ENCODE assay signal across 16 cellular contexts in genomic region chr5:4990017-4990416, GRCh38.
DNase-seq lines count a peak whose midpoint lies in the region; ATAC-seq, FAIRE-seq and TF ChIP-seq lines count a peak whose summit lies in the region.
"Had no signal": no experiment of that assay in that cellular context is flagged by ENCODE, and none has a peak within 500 bp of the region (broad histone marks: within the 10 kb centered on the region; RNA-seq: fewer than 3 reads in every experiment).

No MANE protein-coding gene starts in this region.

- H3K9ac ChIP-seq in HepG2 (ENCODE audit: insufficient read depth, low read depth, low read length): no peak overlapping the region
- no peak overlapping the region for H3K9ac ChIP-seq in astrocyte (ENCODE audit: low read length)
- no peak overlapping the region for H3K9ac ChIP-seq in trophoblast cell (ENCODE audit: low read length)
- H3K9ac ChIP-seq: BLaER1 had no signal

- no peaks in the 10 kb centered on the region for H3K27me3 Mint-ChIP-seq in astrocyte (ENCODE audit: low read depth, unreplicated experiment)
- H3K27me3 Mint-ChIP-seq: CD4-positive, alpha-beta memory T cell had no signal

- no peak overlapping the region for H3K27ac ChIP-seq in HepG2 (ENCODE audit: extremely low read length, insufficient read depth, low read length)
- no peak overlapping the region for H3K27ac ChIP-seq in right lobe of liver
- no peak overlapping the region for H3K27ac ChIP-seq in astrocyte (ENCODE audit: low read depth, low read length)
- no peak overlapping the region for H3K27ac ChIP-seq in trophoblast cell (ENCODE audit: low read depth, low read length)
- H3K27ac ChIP-seq: BLaER1 had no signal

- TF ChIP-seq EP300 in HepG2 (IDR thresholded peaks at IDR 0.05; ENCODE audit: low read depth in 2 of 2, low read length in 2 of 2): no peak
- no peak for TF ChIP-seq EP300 in HepG2 (CRISPR knock-in tag; IDR thresholded peaks at IDR 0.05; ENCODE audit: borderline replicate concordance)

- TF ChIP-seq POLR2A in HepG2 (IDR thresholded peaks at IDR 0.05; ENCODE audit: insufficient read depth in 1 of 2, low read depth in 2 of 2, low read length in 2 of 2): no peak
- TF ChIP-seq POLR2A in right lobe of liver (IDR thresholded peaks at IDR 0.05): no peak

- H3K79me2 ChIP-seq in HepG2 (ENCODE audit: insufficient read depth, low read length) (no peaks in the 10 kb centered on the region), astrocyte (ENCODE audit: insufficient read depth, low read length) (no peaks in the 10 kb centered on the region), trophoblast cell (ENCODE audit: control insufficient read depth, insufficient read depth, low read length, poor library complexity) (no peaks in the 10 kb centered on the region)

- CTCF ChIA-PET in HepG2 (lab: Yijun Ruan, JAX; ENCODE audit: low intra/inter-chr PET ratio, low total read pairs): no interaction called here

- H3K4me1 ChIP-seq in HepG2 (ENCODE audit: insufficient read depth, low read length): no peaks in the 10 kb centered on the region
- H3K4me1 ChIP-seq in right lobe of liver: no peaks in the 10 kb centered on the region
- no peaks in the 10 kb centered on the region for H3K4me1 ChIP-seq in astrocyte (ENCODE audit: insufficient read depth, low read length)
- no peaks in the 10 kb centered on the region for H3K4me1 ChIP-seq in trophoblast cell (ENCODE audit: control insufficient read depth in 1 of 2, insufficient read depth in 2 of 2, low read length in 2 of 2)
- H3K4me1 ChIP-seq: BLaER1, HAP-1 had no signal

- H2BK5ac ChIP-seq in trophoblast cell (ENCODE audit: low read depth, low read length, poor library complexity): no peak overlapping the region

- H3K4ac ChIP-seq in trophoblast cell (ENCODE audit: low read depth, low read length): no peak overlapping the region

- H3K79me1 ChIP-seq in trophoblast cell (ENCODE audit: low read length): no peaks in the 10 kb centered on the region

- intact Hi-C loops in HepG2 (cut with micrococcal nuclease; ENCODE audit: unreplicated experiment) (no loop called here), right lobe of liver (cut with DNase I) (no loop called here)

- in situ Hi-C loops in HepG2 (cut with HindIII; ENCODE audit: extremely low pct_ligation_motif_present, low pct_unique_long_range_greater_than_20kb): no loop called here

- H3K18ac ChIP-seq in trophoblast cell (ENCODE audit: low read length): no peak overlapping the region

- WGBS in HepG2 (ENCODE audit: low lambda C conversion rate): 36% methylated on average over 5 of the region's 5 CpGs
- WGBS in right lobe of liver (ENCODE audit: insufficient coverage, low coverage, low lambda C conversion rate, missing lambda C conversion rate): 63% methylated on average over 4 of the region's 5 CpGs
- no CpG with 5 or more reads among the region's 5 CpGs for WGBS in trophoblast cell (ENCODE audit: extremely low coverage, insufficient coverage, insufficient read length)

- H2BK120ac ChIP-seq in trophoblast cell (ENCODE audit: insufficient read depth, low read length, poor library complexity): no peak overlapping the region

- no peak overlapping the region for H2AK5ac ChIP-seq in trophoblast cell (ENCODE audit: low read length)

- H4K20me1 ChIP-seq in HepG2 (ENCODE audit: insufficient read depth, low read length) (no peaks in the 10 kb centered on the region), astrocyte (ENCODE audit: insufficient read depth, low read length) (no peaks in the 10 kb centered on the region)
- H4K20me1 ChIP-seq: BLaER1 had no signal

- no peak for DNase-seq in HepG2 (ENCODE audit: low spot score)
- DNase-seq in right lobe of liver: no peak
- DNase-seq in astrocyte (ENCODE audit: low read depth): no peak
- no peak for DNase-seq in trophoblast cell
- no peak for DNase-seq in globus pallidus (ENCODE audit: low spot score)
- DNase-seq in left lobe of liver (ENCODE audit: low spot score): no peak
- DNase-seq: 8988T; Calu3; CD4-positive, alpha-beta memory T cell; DMS79 treated with DMSO at 0.1 percent for 48 hours; GF-D8 had no signal

- peaks cover 22% of the 10 kb centered on the region for H3K4me1 Mint-ChIP-seq in astrocyte (ENCODE audit: low read depth, unreplicated experiment)
- H3K4me1 Mint-ChIP-seq: CD14-positive monocyte; CD4-positive, alpha-beta memory T cell had no signal

- no peaks in the 10 kb centered on the region for H3K36me3 Mint-ChIP-seq in astrocyte (ENCODE audit: low read depth, unreplicated experiment)
- H3K36me3 Mint-ChIP-seq: CD14-positive monocyte; CD4-positive, alpha-beta memory T cell had no signal

- no peak for ATAC-seq in HepG2
- ATAC-seq in right lobe of liver: no peak
- ATAC-seq in HG02970 (IDR thresholded peaks at IDR 0.05; ENCODE audit: low FRiP score, unreplicated experiment): no peak
- no peak for ATAC-seq in left lobe of liver

- H3K23ac ChIP-seq in trophoblast cell (ENCODE audit: low read length): peak overlapping the region; percentile 89

- H2AFZ ChIP-seq in HepG2 (ENCODE audit: low read length) (no peak overlapping the region), astrocyte (ENCODE audit: low read depth, low read length) (no peak overlapping the region), trophoblast cell (ENCODE audit: insufficient read depth, low read length, poor library complexity) (no peak overlapping the region)

- POLR2A ChIA-PET in HepG2 (lab: Yijun Ruan, JAX): no interaction called here

- H3K4me3 Mint-ChIP-seq in astrocyte (ENCODE audit: unreplicated experiment): no peak overlapping the region
- H3K4me3 Mint-ChIP-seq: CD14-positive monocyte; CD4-positive, alpha-beta memory T cell had no signal

- no peak overlapping the region for H3K14ac ChIP-seq in trophoblast cell (ENCODE audit: low read length)

- H3K27me3 ChIP-seq in HepG2 (ENCODE audit: control insufficient read depth in 1 of 2, insufficient read depth in 2 of 2, low read length in 2 of 2) (no peaks in the 10 kb centered on the region; a peak in 1 of 5 replicates), right lobe of liver (no peaks in the 10 kb centered on the region), astrocyte (ENCODE audit: insufficient read depth, low read length) (no peaks in the 10 kb centered on the region), trophoblast cell (ENCODE audit: insufficient read depth, low read length) (no peaks in the 10 kb centered on the region)
- H3K27me3 ChIP-seq: BLaER1 had no signal

- H3K27ac Mint-ChIP-seq in astrocyte (ENCODE audit: unreplicated experiment): peak overlapping the region; percentile 31
- H3K27ac Mint-ChIP-seq: CD14-positive monocyte; CD4-positive, alpha-beta memory T cell had no signal

- no peak overlapping the region for H4K91ac ChIP-seq in trophoblast cell (ENCODE audit: low read depth, low read length)

- no peak for TF ChIP-seq RAD21 in HepG2 (CRISPR knock-in tag; IDR thresholded peaks at IDR 0.05)

- H3K4me2 ChIP-seq in HepG2 (ENCODE audit: low read depth, low read length): no peak overlapping the region
- H3K4me2 ChIP-seq in astrocyte (ENCODE audit: low read length): no peak overlapping the region
- H3K4me2 ChIP-seq in trophoblast cell (ENCODE audit: low read length): no peak overlapping the region
- H3K4me2 ChIP-seq: BLaER1 had no signal

- no peak for TF ChIP-seq CTCF in HepG2 (CRISPR knock-in tag; IDR thresholded peaks at IDR 0.05)
- TF ChIP-seq CTCF in right lobe of liver (IDR thresholded peaks at IDR 0.05): no peak
- TF ChIP-seq CTCF in astrocyte (IDR thresholded peaks at IDR 0.05; ENCODE audit: insufficient read depth, low read depth, low read length): no peak

- no peak overlapping the region for H4K12ac ChIP-seq in trophoblast cell (ENCODE audit: low read depth, low read length)

- H3K4me3 ChIP-seq in HepG2 (replicated peaks in 1 of 3; ENCODE audit: insufficient read depth in 1 of 3, low read depth in 2 of 3, low read length in 3 of 3) (no peak overlapping the region), right lobe of liver (no peak overlapping the region), astrocyte (ENCODE audit: insufficient read depth, low read depth, low read length) (no peak overlapping the region), trophoblast cell (ENCODE audit: low read depth, low read length) (no peak overlapping the region)
- H3K4me3 ChIP-seq: BLaER1, HAP-1 had no signal

- no TSS peak for BruUV-seq in HepG2 (replicated peaks; lab: Mats Ljungman, UMichigan)

- H2BK12ac ChIP-seq in trophoblast cell (ENCODE audit: low read length): no peak overlapping the region

- H3K36me3 ChIP-seq in HepG2 (replicated peaks in 1 of 2; ENCODE audit: control insufficient read depth in 1 of 2, insufficient read depth in 2 of 2, low read length in 2 of 2) (no peaks in the 10 kb centered on the region), right lobe of liver (no peaks in the 10 kb centered on the region), astrocyte (ENCODE audit: insufficient read depth, low read length) (no peaks in the 10 kb centered on the region), trophoblast cell (ENCODE audit: control insufficient read depth in 1 of 2, insufficient read depth in 2 of 2, low read length in 2 of 2) (no peaks in the 10 kb centered on the region)
- H3K36me3 ChIP-seq: BLaER1, HAP-1 had no signal

- no peak overlapping the region for H4K8ac ChIP-seq in trophoblast cell (ENCODE audit: low read depth, low read length)

- H3K9me3 Mint-ChIP-seq in astrocyte (ENCODE audit: unreplicated experiment): no peaks in the 10 kb centered on the region

- FAIRE-seq in HepG2 (lab: Jason Lieb, UNC) (no peak), astrocyte (lab: Jason Lieb, UNC) (no peak)
- FAIRE-seq: GM19239 had no signal

- H3K9me3 ChIP-seq in HepG2 (ENCODE audit: low read length): no peaks in the 10 kb centered on the region
- H3K9me3 ChIP-seq in right lobe of liver: no peaks in the 10 kb centered on the region
- no peaks in the 10 kb centered on the region for H3K9me3 ChIP-seq in astrocyte (ENCODE audit: insufficient read depth, low read depth, low read length)
- no peaks in the 10 kb centered on the region for H3K9me3 ChIP-seq in trophoblast cell (ENCODE audit: insufficient read depth, low read depth, low read length)
- H3K9me3 ChIP-seq: BLaER1, HAP-1 had no signal

TF ChIP-seq in HepG2, 621 proteins besides CTCF, POLR2A, EP300 and RAD21:
- TF ChIP-seq, protein P1, sequence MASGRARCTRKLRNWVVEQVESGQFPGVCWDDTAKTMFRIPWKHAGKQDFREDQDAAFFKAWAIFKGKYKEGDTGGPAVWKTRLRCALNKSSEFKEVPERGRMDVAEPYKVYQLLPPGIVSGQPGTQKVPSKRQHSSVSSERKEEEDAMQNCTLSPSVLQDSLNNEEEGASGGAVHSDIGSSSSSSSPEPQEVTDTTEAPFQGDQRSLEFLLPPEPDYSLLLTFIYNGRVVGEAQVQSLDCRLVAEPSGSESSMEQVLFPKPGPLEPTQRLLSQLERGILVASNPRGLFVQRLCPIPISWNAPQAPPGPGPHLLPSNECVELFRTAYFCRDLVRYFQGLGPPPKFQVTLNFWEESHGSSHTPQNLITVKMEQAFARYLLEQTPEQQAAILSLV (CRISPR knock-in tag; IDR thresholded peaks at IDR 0.05; ENCODE audit: borderline replicate concordance): no peak
- TF ChIP-seq ZSCAN31 (CRISPR knock-in tag; IDR thresholded peaks at IDR 0.05; ENCODE audit: low read depth): peak; percentile 60; the same call in 1 of the 2 replicates
- no peak for TF ChIP-seq SIX1 (CRISPR knock-in tag; IDR thresholded peaks at IDR 0.05; ENCODE audit: borderline replicate concordance)
- no peak for TF ChIP-seq ZNF296 (CRISPR knock-in tag; conservative IDR thresholded peaks at IDR 0.05)
